In genomic region chr1:234246638-234247116, GRCh38 we compare ENCODE assay signal across 14 cellular contexts.
DNase-seq lines count a peak whose midpoint lies in the region; ATAC-seq and TF ChIP-seq lines count a peak whose summit lies in the region.
"Had no signal": no experiment of that assay in that cellular context is flagged by ENCODE, and none has a peak within 500 bp of the region (broad histone marks: within the 10 kb centered on the region; RNA-seq: fewer than 3 reads in every experiment).

No MANE protein-coding gene starts in this region.

- BruUV-seq in PC-9 (replicated peaks; lab: Mats Ljungman, UMichigan) = no TSS peak

- no peaks in the 10 kb centered on the region for H3K36me3 ChIP-seq in PC-9 (ENCODE audit: low read depth)

- H3K9me3 ChIP-seq in PC-9 (ENCODE audit: insufficient read depth, low read depth) = no peaks in the 10 kb centered on the region

- peaks cover 14% of the 10 kb centered on the region for H3K4me1 Mint-ChIP-seq in activated T-cell treated with anti-CD3 and anti-CD28 coated beads, Interleukin-2, amount 50 U/mL, for 72 hours (ENCODE audit: low read depth)
- H3K4me1 Mint-ChIP-seq in activated T-cell treated with anti-CD3 and anti-CD28 coated beads, Interleukin-2, amount 50 U/mL, for 24 hours (ENCODE audit: low read depth) = peaks cover 13% of the 10 kb centered on the region
- H3K4me1 Mint-ChIP-seq in stimulated activated memory B cell treated with anti-CD40 and anti-IgM and Interleukin-4, amounts not matched to agents 10 μg/mL and 1 μg/mL and 100 μg/mL, for 72 hours = peaks cover 43% of the 10 kb centered on the region

- peaks cover 25% of the 10 kb centered on the region for H3K27me3 Mint-ChIP-seq in activated T-cell treated with anti-CD3 and anti-CD28 coated beads, Interleukin-2, amount 50 U/mL, for 72 hours (ENCODE audit: low read depth)
- peaks cover 27% of the 10 kb centered on the region for H3K27me3 Mint-ChIP-seq in activated T-cell treated with anti-CD3 and anti-CD28 coated beads, Interleukin-2, amount 50 U/mL, for 24 hours
- peaks cover 36% of the 10 kb centered on the region for H3K27me3 Mint-ChIP-seq in stimulated activated memory B cell treated with anti-CD40 and anti-IgM and Interleukin-4, amounts not matched to agents 10 μg/mL and 1 μg/mL and 100 μg/mL, for 72 hours

- H3K9me2 ChIP-seq in PC-9 (ENCODE audit: insufficient read depth) = no peaks in the 10 kb centered on the region

- H3K4me1 ChIP-seq in PC-9 (replicated peaks; ENCODE audit: insufficient read depth) = no peaks in the 10 kb centered on the region

- no peak overlapping the region for H2AFZ ChIP-seq in PC-9

- no peaks in the 10 kb centered on the region for H3K79me2 ChIP-seq in PC-9 (ENCODE audit: low read depth)

- peaks cover 8 to 11% of the 10 kb centered on the region in 2 donors for H3K9me3 Mint-ChIP-seq in activated T-cell treated with anti-CD3 and anti-CD28 coated beads, Interleukin-2, amount 50 U/mL, for 72 hours
- H3K9me3 Mint-ChIP-seq in activated T-cell treated with anti-CD3 and anti-CD28 coated beads, Interleukin-2, amount 50 U/mL, for 24 hours = peaks cover 4% of the 10 kb centered on the region
- H3K9me3 Mint-ChIP-seq in stimulated activated memory B cell treated with anti-CD40 and anti-IgM and Interleukin-4, amounts not matched to agents 10 μg/mL and 1 μg/mL and 100 μg/mL, for 72 hours = peaks cover 14% of the 10 kb centered on the region

- POLR2A ChIA-PET in PC-9 (lab: Charles Lee; ENCODE audit: unreplicated experiment) = no interaction called here

- CTCF ChIA-PET in PC-9 (lab: Charles Lee) = no interaction called here

- no peak overlapping the region for H3K4me2 ChIP-seq in PC-9

- no peaks in the 10 kb centered on the region for H3K27me3 ChIP-seq in PC-9 (ENCODE audit: insufficient read depth, low read depth)

- ATAC-seq in activated T-cell treated with anti-CD3 and anti-CD28 coated beads, Interleukin-2, amount 50 U/mL, for 72 hours (replicated peaks in 1 of 2) = peak; percentile 61 to 83
- ATAC-seq in GM21576 (IDR thresholded peaks at IDR 0.05; ENCODE audit: unreplicated experiment) (peak; percentile 92), HG03139 (IDR thresholded peaks at IDR 0.05; ENCODE audit: unreplicated experiment) (peak; percentile 78)
- peak; percentile 84 for ATAC-seq in stimulated activated memory B cell treated with anti-CD40 and anti-IgM and Interleukin-4, amounts not matched to agents 10 μg/mL and 1 μg/mL and 100 μg/mL, for 72 hours
- ATAC-seq: HepG2, T-cell had no signal

- H3K4me3 ChIP-seq in PC-9 = no peak overlapping the region

- H3K27ac Mint-ChIP-seq in activated T-cell treated with anti-CD3 and anti-CD28 coated beads, Interleukin-2, amount 50 U/mL, for 72 hours = no peak overlapping the region
- H3K27ac Mint-ChIP-seq in activated T-cell treated with anti-CD3 and anti-CD28 coated beads, Interleukin-2, amount 50 U/mL, for 24 hours = no peak overlapping the region
- H3K27ac Mint-ChIP-seq in stimulated activated memory B cell treated with anti-CD40 and anti-IgM and Interleukin-4, amounts not matched to agents 10 μg/mL and 1 μg/mL and 100 μg/mL, for 72 hours = no peak overlapping the region
- H3K27ac Mint-ChIP-seq: activated T-helper 2 cell treated with anti-CD3 and anti-CD28 coated beads, Interferon-gamma antibody, Interleukin-2, Interleukin-4, amounts not matched to agents 10 μg/mL and 5 μg/mL and 100 μg/mL, durations not matched to agents 14 hours and 24 hours and 36 hours; T-cell had no signal

- H3F3A ChIP-seq in PC-9 (ENCODE audit: insufficient read depth, low read depth) = no peaks in the 10 kb centered on the region

- TF ChIP-seq CTCF in PC-9 (conservative IDR thresholded peaks at IDR 0.05) = no peak

- H3K36me3 Mint-ChIP-seq in activated T-cell treated with anti-CD3 and anti-CD28 coated beads, Interleukin-2, amount 50 U/mL, for 72 hours (ENCODE audit: insufficient read depth in 2 of 2) = peaks cover 6 to 8% of the 10 kb centered on the region in 2 donors
- H3K36me3 Mint-ChIP-seq in activated T-cell treated with anti-CD3 and anti-CD28 coated beads, Interleukin-2, amount 50 U/mL, for 24 hours (ENCODE audit: low read depth) = no peaks in the 10 kb centered on the region
- peaks cover 5% of the 10 kb centered on the region for H3K36me3 Mint-ChIP-seq in stimulated activated memory B cell treated with anti-CD40 and anti-IgM and Interleukin-4, amounts not matched to agents 10 μg/mL and 1 μg/mL and 100 μg/mL, for 72 hours

- peak overlapping the region in 1 of 2 donors; percentile 20 for H3K4me3 Mint-ChIP-seq in activated T-cell treated with anti-CD3 and anti-CD28 coated beads, Interleukin-2, amount 50 U/mL, for 72 hours
- no peak overlapping the region for H3K4me3 Mint-ChIP-seq in activated T-cell treated with anti-CD3 and anti-CD28 coated beads, Interleukin-2, amount 50 U/mL, for 24 hours
- H3K4me3 Mint-ChIP-seq in stimulated activated memory B cell treated with anti-CD40 and anti-IgM and Interleukin-4, amounts not matched to agents 10 μg/mL and 1 μg/mL and 100 μg/mL, for 72 hours = peak overlapping the region; percentile 3
- H3K4me3 Mint-ChIP-seq: T-cell had no signal

- intact Hi-C loops in PC-9 (cut with micrococcal nuclease; ENCODE audit: unreplicated experiment) = no loop called here

- no peak for DNase-seq in activated T-cell treated with anti-CD3 and anti-CD28 coated beads, Interleukin-2, amount 50 U/mL, for 72 hours
- no peak for DNase-seq in activated T-cell treated with anti-CD3 and anti-CD28 coated beads, Interleukin-2, amount 50 U/mL, for 24 hours
- DNase-seq in activated CD8-positive, alpha-beta memory T cell treated with anti-CD3 and anti-CD28 coated beads, Interleukin-2, amount 50 U/mL, for 48 hours = no peak
- DNase-seq in midbrain (lab: John Stamatoyannopoulos, UW) (no peak), PC-9 (no peak)
- DNase-seq: ACHN, dermis blood vessel endothelial cell, NCI-H524, T-cell had no signal

- H4K20me1 ChIP-seq in PC-9 (ENCODE audit: insufficient read depth) = no peaks in the 10 kb centered on the region

- H3K27ac ChIP-seq in PC-9 = no peak overlapping the region
